Comparison of ENCODE assay signal across 7 cellular contexts in genomic region chr18:76496200-76496890, GRCh38. TPM values are rescaled to one million over a fixed set of nuclear protein-coding genes. Genes with fewer than 3 reads are reported as not detected.
A peak's percentile ranks its signal among the peaks of the same experiment; 100 is the strongest.
DNase-seq lines count a peak whose midpoint lies in the region; ATAC-seq and TF ChIP-seq lines count a peak whose summit lies in the region.

No MANE protein-coding gene starts in this region.

- peaks cover 37% of the 10 kb centered on the region for H3K4me1 ChIP-seq in OCI-LY7 (ENCODE audit: insufficient read depth, low read length, poor library complexity, severe bottlenecking)
- no peaks in the 10 kb centered on the region for H3K4me1 ChIP-seq in adipocyte (ENCODE audit: control insufficient read depth, insufficient read depth, low read length)
- peaks cover 9% of the 10 kb centered on the region for H3K4me1 ChIP-seq in iPS-15b (ENCODE audit: control insufficient read depth, insufficient read depth, low read length)

- DNase-seq in HCEC 1CT (peak; percentile 53), OCI-LY7 (ENCODE audit: low spot score) (peak; percentile 64), adipocyte (ENCODE audit: low read depth) (peak; percentile 81), skeletal muscle cell (ENCODE audit: low read depth) (no peak), kidney glomerular epithelial cell (lab: John Stamatoyannopoulos, UW) (no peak)

- H2AFZ ChIP-seq in OCI-LY7 (ENCODE audit: low read length), result peak overlapping the region; percentile 68; the same call in 1 of the 2 replicates

- TF ChIP-seq CTCF in OCI-LY7 (conservative IDR thresholded peaks at IDR 0.05; ENCODE audit: low read length), result no peak

- CTCF ChIA-PET in OCI-LY7 (lab: Charles Lee; ENCODE audit: unreplicated experiment), result no interaction called here

- no peaks in the 10 kb centered on the region for H4K20me1 ChIP-seq in OCI-LY7 (ENCODE audit: insufficient read depth, low read length)

- no peaks in the 10 kb centered on the region for H3K27me3 ChIP-seq in adipocyte (replicated peaks; ENCODE audit: control insufficient read depth, insufficient read depth, low read length)
- H3K27me3 ChIP-seq in iPS-15b (ENCODE audit: control insufficient read depth, insufficient read depth, low read length), result peaks cover 39% of the 10 kb centered on the region

- H3K9me3 ChIP-seq in OCI-LY7 (ENCODE audit: low read length) (no peaks in the 10 kb centered on the region), adipocyte (ENCODE audit: control insufficient read depth, low read length) (no peaks in the 10 kb centered on the region), iPS-15b (ENCODE audit: control insufficient read depth, insufficient read depth, low read length) (no peaks in the 10 kb centered on the region)

- no peak for ATAC-seq in GM18505 (IDR thresholded peaks at IDR 0.05; ENCODE audit: unreplicated experiment)

- no TSS peak for BruUV-seq in OCI-LY7 (replicated peaks; lab: Mats Ljungman, UMichigan)

- H3K4me2 ChIP-seq in OCI-LY7 (ENCODE audit: low read length), result peak overlapping the region; percentile 88

- peak overlapping the region; percentile 98 for H3K27ac ChIP-seq in OCI-LY7 (ENCODE audit: low read depth, low read length, poor library complexity, severe bottlenecking)

- no peaks in the 10 kb centered on the region for H3K9me2 ChIP-seq in OCI-LY7 (ENCODE audit: insufficient read depth, low read length)

- intact Hi-C loops in OCI-LY7 (cut with micrococcal nuclease; ENCODE audit: unreplicated experiment), result loop anchor here (10.0 kb wide), 3 partner anchors 468 to 1282 kb away; partner anchors contain the start of gene TSHZ1

- peaks cover 31% of the 10 kb centered on the region; the same call in 1 of the 2 replicates for H3K79me2 ChIP-seq in OCI-LY7 (ENCODE audit: insufficient read depth, low read depth, low read length)

- H3K36me3 ChIP-seq in OCI-LY7 (ENCODE audit: insufficient read depth, low read length) (no peaks in the 10 kb centered on the region), adipocyte (ENCODE audit: control insufficient read depth, insufficient read depth, low read length, severe bottlenecking) (no peaks in the 10 kb centered on the region), iPS-15b (ENCODE audit: control insufficient read depth, insufficient read depth, low read length) (no peaks in the 10 kb centered on the region)

- TF ChIP-seq POLR2A in GM18505 (IDR thresholded peaks at IDR 0.05; ENCODE audit: borderline replicate concordance, extremely low read depth, insufficient read depth, insufficient read length), result no peak

- peak overlapping the region; percentile 79 for H3K9ac ChIP-seq in adipocyte (ENCODE audit: low read length)
- no peak overlapping the region for H3K9ac ChIP-seq in iPS-15b (ENCODE audit: low read depth, low read length)

- POLR2A ChIA-PET in OCI-LY7 (lab: Charles Lee), result interaction anchor here (0.7 to 1.4 kb wide), 3 partner anchors 12 to 211 kb away, joined by 3 read pairs; no protein-coding TSS in a partner anchor

- H3K4me3 ChIP-seq in OCI-LY7 (ENCODE audit: low read depth, low read length, poor library complexity, severe bottlenecking), result peak overlapping the region; percentile 92
- peak overlapping the region; percentile 85 for H3K4me3 ChIP-seq in adipocyte (ENCODE audit: low read length)
- H3K4me3 ChIP-seq in iPS-15b (ENCODE audit: low read depth, low read length), result peak overlapping the region; percentile 75
- peak overlapping the region; percentile 83 for H3K4me3 ChIP-seq in skeletal muscle cell (ENCODE audit: low read depth, low read length)

RNA-seq across cellular contexts. Expression of gene ZNF516, which starts 1.3 kb away (rescaled TPM):
- 14.3 and 16.2 TPM in 2 replicates for total RNA-seq in OCI-LY7 (2014; rRNA removed; shearing (Covaris generic))
- total RNA-seq in OCI-LY7 (2022), result 32.3 and 38.2 TPM in 2 replicates

Comparison
In these comparisons a context has a peak if more than half of its experiments do, and no peak if none do; other contexts are left out.
1. DNase-seq: peak in HCEC 1CT (single experiment), OCI-LY7 (single experiment) and adipocyte (single experiment); none in skeletal muscle cell (single experiment) and kidney glomerular epithelial cell (single experiment).
2. Peak in every context shown above with its lines, with median percentiles within 50 percentile points of each other: H3K4me3 ChIP-seq.